In genomic region chr11:46271875-46272815, GRCh38 we compare ENCODE assay signal across 10 cellular contexts. TPM values are rescaled to one million over a fixed set of nuclear protein-coding genes. Genes with fewer than 3 reads are reported as not detected.
DNase-seq lines count a peak whose midpoint lies in the region; ATAC-seq, FAIRE-seq and TF ChIP-seq lines count a peak whose summit lies in the region.
"Had no signal": no experiment of that assay in that cellular context is flagged by ENCODE, and none has a peak within 500 bp of the region (broad histone marks: within the 10 kb centered on the region; RNA-seq: fewer than 3 reads in every experiment).

No MANE protein-coding gene starts in this region.

- no peak for ATAC-seq in stimulated activated naive CD8-positive, alpha-beta T cell treated with anti-CD3 and anti-CD28 coated beads, Interleukin-15, amount 100 ng/mL, for 72 hours

- POLR2A ChIA-PET in endothelial cell of umbilical vein (lab: Charles Lee), result interaction anchor here (1.3 kb wide), 1 partner anchor 29 kb away, joined by 3 read pairs; no protein-coding TSS in a partner anchor

- no TSS peak for BruUV-seq in endothelial cell of umbilical vein (replicated peaks; lab: Mats Ljungman, UMichigan)

- H3K36me3 ChIP-seq in endothelial cell of umbilical vein (ENCODE audit: control insufficient read depth in 2 of 2, extremely low read depth in 1 of 2, insufficient read depth in 2 of 2, low read length in 2 of 2), result no peaks in the 10 kb centered on the region

- H3K27ac Mint-ChIP-seq in stimulated activated naive CD8-positive, alpha-beta T cell treated with anti-CD3 and anti-CD28 coated beads, Interleukin-15, Interleukin-2, amounts not matched to agents 100 ng/mL and 50 ng/mL, for 24 hours, result peak overlapping the region; percentile 33
- peak overlapping the region in 1 of 2 donors; percentile 1 for H3K27ac Mint-ChIP-seq in stimulated activated naive CD8-positive, alpha-beta T cell treated with anti-CD3 and anti-CD28 coated beads, Interleukin-15, amount 100 ng/mL, for 72 hours
- H3K27ac Mint-ChIP-seq in osteocyte (ENCODE audit: unreplicated experiment), result peak overlapping the region; percentile 92

- no peak overlapping the region for H3K4me3 Mint-ChIP-seq in stimulated activated naive CD8-positive, alpha-beta T cell treated with anti-CD3 and anti-CD28 coated beads, Interleukin-15, Interleukin-2, amounts not matched to agents 100 ng/mL and 50 ng/mL, for 24 hours
- H3K4me3 Mint-ChIP-seq in stimulated activated naive CD8-positive, alpha-beta T cell treated with anti-CD3 and anti-CD28 coated beads, Interleukin-15, amount 100 ng/mL, for 72 hours, result no peak overlapping the region
- peak overlapping the region; percentile 17 for H3K4me3 Mint-ChIP-seq in osteocyte (ENCODE audit: unreplicated experiment)

- H3K9ac ChIP-seq in endothelial cell of umbilical vein (replicated peaks; ENCODE audit: extremely low read depth, insufficient read depth, low read length), result no peak overlapping the region

- H2AFZ ChIP-seq in endothelial cell of umbilical vein (ENCODE audit: low read depth, low read length), result peak overlapping the region; percentile 75

- peaks cover 4% of the 10 kb centered on the region for H3K4me1 Mint-ChIP-seq in stimulated activated naive CD8-positive, alpha-beta T cell treated with anti-CD3 and anti-CD28 coated beads, Interleukin-15, Interleukin-2, amounts not matched to agents 100 ng/mL and 50 ng/mL, for 24 hours (ENCODE audit: low read depth)
- peaks cover 5% of the 10 kb centered on the region for H3K4me1 Mint-ChIP-seq in stimulated activated naive CD8-positive, alpha-beta T cell treated with anti-CD3 and anti-CD28 coated beads, Interleukin-15, amount 100 ng/mL, for 72 hours
- peaks cover 50% of the 10 kb centered on the region for H3K4me1 Mint-ChIP-seq in osteocyte (ENCODE audit: unreplicated experiment)

- no peaks in the 10 kb centered on the region for H3K9me3 Mint-ChIP-seq in stimulated activated naive CD8-positive, alpha-beta T cell treated with anti-CD3 and anti-CD28 coated beads, Interleukin-15, Interleukin-2, amounts not matched to agents 100 ng/mL and 50 ng/mL, for 24 hours
- no peaks in the 10 kb centered on the region for H3K9me3 Mint-ChIP-seq in stimulated activated naive CD8-positive, alpha-beta T cell treated with anti-CD3 and anti-CD28 coated beads, Interleukin-15, amount 100 ng/mL, for 72 hours
- H3K9me3 Mint-ChIP-seq in osteocyte (ENCODE audit: unreplicated experiment), result no peaks in the 10 kb centered on the region
- H3K9me3 Mint-ChIP-seq: CD4-positive, alpha-beta memory T cell had no signal

- dilution Hi-C loops in endothelial cell of umbilical vein (cut with MboI; ENCODE audit: extremely low pct_ligation_motif_present, low sequenced_read_pairs), result no loop called here

- H3K4me3 ChIP-seq in endothelial cell of umbilical vein (replicated peaks in 1 of 3; ENCODE audit: insufficient read depth in 1 of 3, low read depth in 1 of 3, low read length in 3 of 3), result no peak overlapping the region

- peaks cover 10% of the 10 kb centered on the region for H3K4me1 ChIP-seq in endothelial cell of umbilical vein (ENCODE audit: control insufficient read depth, extremely low read depth, insufficient read depth, low read length)

- no peaks in the 10 kb centered on the region for H3K9me1 ChIP-seq in endothelial cell of umbilical vein (replicated peaks; ENCODE audit: control insufficient read depth, extremely low read depth, insufficient read depth, low read length)

- FAIRE-seq in endothelial cell of umbilical vein (lab: Jason Lieb, UNC), result no peak
- FAIRE-seq: colon had no signal

- peaks cover 5% of the 10 kb centered on the region in 2 experiments for H3K27me3 ChIP-seq in endothelial cell of umbilical vein (ENCODE audit: control insufficient read depth in 2 of 2, insufficient read depth in 2 of 2, low read length in 2 of 2)

- TF ChIP-seq POLR2A in endothelial cell of umbilical vein (IDR thresholded peaks at IDR 0.05; ENCODE audit: low read depth, low read length), result no peak

- no peak overlapping the region for H3K27ac ChIP-seq in endothelial cell of umbilical vein (ENCODE audit: insufficient read depth, low read depth, low read length)

- H3K36me3 Mint-ChIP-seq in stimulated activated naive CD8-positive, alpha-beta T cell treated with anti-CD3 and anti-CD28 coated beads, Interleukin-15, Interleukin-2, amounts not matched to agents 100 ng/mL and 50 ng/mL, for 24 hours (ENCODE audit: low read depth), result no peaks in the 10 kb centered on the region
- H3K36me3 Mint-ChIP-seq in osteocyte (ENCODE audit: unreplicated experiment), result no peaks in the 10 kb centered on the region
- H3K36me3 Mint-ChIP-seq: CD4-positive, alpha-beta memory T cell had no signal

- H3K9me3 ChIP-seq in endothelial cell of umbilical vein (replicated peaks; ENCODE audit: control insufficient read depth, insufficient read depth, low read length), result no peaks in the 10 kb centered on the region

- intact Hi-C loops in endothelial cell of umbilical vein (cut with micrococcal nuclease), result no loop called here

- DNase-seq in stimulated activated naive CD8-positive, alpha-beta T cell treated with anti-CD3 and anti-CD28 coated beads, Interleukin-15, amount 100 ng/mL, for 72 hours, result no peak
- DNase-seq in endothelial cell of umbilical vein (ENCODE audit: low read depth, low spot score) (no peak), osteocyte (ENCODE audit: extremely low spot score, unreplicated experiment) (no peak), NCI-H1436 treated with DMSO at 0.1 percent for 48 hours (lab: John Stamatoyannopoulos, UW) (no peak), NCI-H748 (lab: John Stamatoyannopoulos, UW; ENCODE audit: unreplicated experiment) (no peak), NCI-H526 treated with DMSO at 0.1 percent for 48 hours (lab: John Stamatoyannopoulos, UW) (no peak)
- DNase-seq in stimulated activated naive CD4-positive, alpha-beta T cell treated with Interleukin-2 at 50 U/mL for 16 hours (lab: John Stamatoyannopoulos, UW), result no peak
- DNase-seq: CD4-positive, alpha-beta memory T cell had no signal

- peaks cover 16% of the 10 kb centered on the region for H3K27me3 Mint-ChIP-seq in stimulated activated naive CD8-positive, alpha-beta T cell treated with anti-CD3 and anti-CD28 coated beads, Interleukin-15, Interleukin-2, amounts not matched to agents 100 ng/mL and 50 ng/mL, for 24 hours
- peaks cover 19% of the 10 kb centered on the region for H3K27me3 Mint-ChIP-seq in stimulated activated naive CD8-positive, alpha-beta T cell treated with anti-CD3 and anti-CD28 coated beads, Interleukin-15, amount 100 ng/mL, for 72 hours
- peaks cover 2% of the 10 kb centered on the region for H3K27me3 Mint-ChIP-seq in osteocyte (ENCODE audit: unreplicated experiment)

- no peaks in the 10 kb centered on the region for H4K20me1 ChIP-seq in endothelial cell of umbilical vein (replicated peaks; ENCODE audit: control insufficient read depth, extremely low read depth, insufficient read depth, low read length)

- CTCF ChIA-PET in endothelial cell of umbilical vein (lab: Charles Lee), result interaction anchor here (0.8 to 4.3 kb wide), 6 partner anchors 12 to 38 kb away, joined by 3 to 27 read pairs (median 6); no protein-coding TSS in a partner anchor

- TF ChIP-seq CTCF in endothelial cell of umbilical vein (IDR thresholded peaks at IDR 0.05; ENCODE audit: extremely low read depth in 1 of 2, insufficient read depth in 1 of 2, low read depth in 1 of 2, low read length in 2 of 2) (no peak), osteocyte (IDR thresholded peaks at IDR 0.05) (no peak)

- no peaks in the 10 kb centered on the region for H3K79me2 ChIP-seq in endothelial cell of umbilical vein (ENCODE audit: control insufficient read depth, insufficient read depth, low read length)

- no peak overlapping the region for H3K4me2 ChIP-seq in endothelial cell of umbilical vein (ENCODE audit: insufficient read depth, low read length)

TF ChIP-seq in endothelial cell of umbilical vein, 7 proteins besides CTCF, POLR2A, EP300 and RAD21:
- TF ChIP-seq GATA2 (IDR thresholded peaks at IDR 0.05; ENCODE audit: insufficient read depth, insufficient read length, low read depth, low read length) (no peak), POLR2AphosphoS5 (IDR thresholded peaks at IDR 0.05; ENCODE audit: insufficient read depth, low read depth, low read length) (no peak), JUN (IDR thresholded peaks at IDR 0.05; ENCODE audit: borderline replicate concordance, insufficient read depth, insufficient read length, low read depth) (no peak), EZH2 (IDR thresholded peaks at IDR 0.05; ENCODE audit: borderline replicate concordance, low read depth, low read length, severe bottlenecking) (no peak), MYC (IDR thresholded peaks at IDR 0.05; ENCODE audit: low read depth, low read length) (no peak), FOS (IDR thresholded peaks at IDR 0.05; ENCODE audit: borderline replicate concordance, insufficient read depth, low read length) (no peak), MAX (IDR thresholded peaks at IDR 0.05; ENCODE audit: insufficient read depth, insufficient read length) (no peak)

RNA-seq across cellular contexts. Expression of gene CREB3L1, which starts 5.3 kb away (rescaled TPM):
- total RNA-seq in endothelial cell of umbilical vein, result 0.78 and 0.84 TPM in 2 replicates
- 0.22 and 0.23 TPM in 2 replicates for polyA plus RNA-seq in endothelial cell of umbilical vein
- polyA plus RNA-seq in endothelial cell of umbilical vein (2011; cell fraction: cytosol; rRNA removed), result 0.34 and 0.41 TPM in 2 replicates
- polyA plus RNA-seq in endothelial cell of umbilical vein (2011; cell fraction: nucleus; rRNA removed), result 0.13 and 0.20 TPM in 2 replicates
- polyA plus RNA-seq in endothelial cell of umbilical vein (2012), result 0.68 and 1.3 TPM in 2 replicates
- 0.19 and 1.5 TPM in 2 replicates for polyA minus RNA-seq in endothelial cell of umbilical vein
- 2.8 TPM for polyA minus RNA-seq in endothelial cell of umbilical vein (2011; cell fraction: cytosol; rRNA and poly(A)+ RNA removed)
- polyA minus RNA-seq in endothelial cell of umbilical vein (2011; cell fraction: nucleus; rRNA and poly(A)+ RNA removed), result not detected in 2 replicates
- total RNA-seq in osteocyte, result 77.0 and 78.6 TPM in 2 replicates
- total RNA-seq: CD4-positive, alpha-beta memory T cell had no signal
- polyA plus RNA-seq: CD4-positive, alpha-beta memory T cell had no signal

Comparison
In these comparisons a context has a peak if more than half of its experiments do, and no peak if none do; other contexts are left out.
1. RNA of gene CREB3L1, which starts 5.3 kb away (total RNA-seq): 77.0 to 78.6 TPM in osteocyte; 0.78 to 0.84 TPM in endothelial cell of umbilical vein; every median in the first group is over 10 times any median in the second.